In the genomic region with DNA sequence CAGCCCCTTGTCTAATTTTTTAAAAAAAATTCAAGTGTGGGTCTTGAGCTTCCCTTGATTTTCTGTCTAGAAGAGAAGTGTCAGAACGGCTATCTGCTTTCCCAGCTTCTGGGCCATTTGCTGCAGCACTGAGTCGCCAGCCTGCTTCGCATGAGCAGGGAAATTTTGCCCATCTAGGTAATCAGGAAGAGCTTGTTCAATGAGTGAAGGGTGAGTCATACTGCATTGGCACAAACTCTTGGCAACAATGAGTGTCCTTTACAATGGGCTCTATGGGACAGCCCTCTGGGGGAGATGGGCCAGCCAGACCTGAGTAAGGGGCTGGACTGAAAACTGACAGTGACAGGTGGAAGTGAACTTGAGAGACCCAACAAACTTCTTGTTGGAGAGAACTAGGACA, we compare ENCODE assay signal across 12 cellular contexts. TPM values are rescaled to one million over a fixed set of nuclear protein-coding genes. Genes with fewer than 3 reads are reported as not detected.
DNase-seq lines count a peak whose midpoint lies in the region; ATAC-seq and TF ChIP-seq lines count a peak whose summit lies in the region.
"Had no signal": no experiment of that assay in that cellular context is flagged by ENCODE, and none has a peak within 500 bp of the region (broad histone marks: within the 10 kb centered on the region; RNA-seq: fewer than 3 reads in every experiment).

No MANE protein-coding gene starts in this region.

- peak; percentile 14 for ATAC-seq in activated CD4-positive, alpha-beta T cell treated with anti-CD3 and anti-CD28 coated beads for 36 hours
- ATAC-seq in T-cell (replicated peaks in 1 of 4) (no peak), omental fat pad (ENCODE audit: low FRiP score) (no peak), HG03039 (IDR thresholded peaks at IDR 0.05; ENCODE audit: unreplicated experiment) (no peak), GM21619 (IDR thresholded peaks at IDR 0.05; ENCODE audit: unreplicated experiment) (no peak)

- H3K27ac Mint-ChIP-seq in activated CD4-positive, alpha-beta T cell treated with anti-CD3 and anti-CD28 coated beads for 36 hours: peak overlapping the region; percentile 85
- H3K27ac Mint-ChIP-seq in T-cell: peak overlapping the region; percentile 81 to 90

- peak overlapping the region; percentile 9 for H3K4me3 Mint-ChIP-seq in activated CD4-positive, alpha-beta T cell treated with anti-CD3 and anti-CD28 coated beads for 36 hours
- peak overlapping the region in 1 of 3 donors; percentile 69 for H3K4me3 Mint-ChIP-seq in T-cell

- POLR2A ChIA-PET in activated CD4-positive, alpha-beta T cell treated with anti-CD3 and anti-CD28 coated beads for 36 hours (lab: Charles Lee): interaction anchor here (0.7 to 1.4 kb wide), 2 partner anchors 9 to 18 kb away, joined by 4 to 6 read pairs; no protein-coding TSS in a partner anchor
- POLR2A ChIA-PET in T-cell (lab: Charles Lee): interaction anchor here (0.6 to 0.9 kb wide), 2 partner anchors 17 to 38 kb away, joined by 3 read pairs; no protein-coding TSS in a partner anchor

- peaks cover 79% of the 10 kb centered on the region for H3K4me1 Mint-ChIP-seq in activated CD4-positive, alpha-beta T cell treated with anti-CD3 and anti-CD28 coated beads for 36 hours
- peaks cover 75 to 81% (median 76%) of the 10 kb centered on the region in 3 donors for H3K4me1 Mint-ChIP-seq in T-cell

- TF ChIP-seq CTCF in omental fat pad (IDR thresholded peaks at IDR 0.05): no peak

- DNase-seq in activated CD4-positive, alpha-beta T cell treated with anti-CD3 and anti-CD28 coated beads for 36 hours: peak; percentile 55
- DNase-seq in activated CD4-positive, alpha-beta T cell treated with anti-CD3 and anti-CD28 coated beads for 1 hour: no peak
- no peak for DNase-seq in T-cell
- DNase-seq in dermis microvascular lymphatic vessel endothelial cell (ENCODE audit: low read depth in 2 of 2): peak; percentile 78 to 82
- peak; percentile 78 for DNase-seq in renal cortical epithelial cell (ENCODE audit: low read depth)
- no peak for DNase-seq in omental fat pad (ENCODE audit: low spot score)
- DNase-seq: activated CD4-positive, CD25-positive, alpha-beta regulatory T cell treated with anti-CD3 and anti-CD28 coated beads, Interleukin-2, amount 50 U/mL, for 72 hours; cortex of kidney; NCI-H1105 treated with DMSO at 0.1 percent for 48 hours; upper lobe of left lung had no signal

- H3K9me3 Mint-ChIP-seq in activated CD4-positive, alpha-beta T cell treated with anti-CD3 and anti-CD28 coated beads for 36 hours (ENCODE audit: low read depth): no peaks in the 10 kb centered on the region
- no peaks in the 10 kb centered on the region for H3K9me3 Mint-ChIP-seq in T-cell

- no peaks in the 10 kb centered on the region for H3K27me3 Mint-ChIP-seq in activated CD4-positive, alpha-beta T cell treated with anti-CD3 and anti-CD28 coated beads for 36 hours
- H3K27me3 Mint-ChIP-seq in T-cell: no peaks in the 10 kb centered on the region

- intact Hi-C loops in activated CD4-positive, alpha-beta T cell treated with anti-CD3 and anti-CD28 coated beads for 36 hours (cut with DNase I, micrococcal nuclease): loop anchor here (1.0 to 5.0 kb wide), 4 partner anchors 9 to 1767 kb away; a partner anchor contains a TSS

- peaks cover 37% of the 10 kb centered on the region for H3K36me3 Mint-ChIP-seq in activated CD4-positive, alpha-beta T cell treated with anti-CD3 and anti-CD28 coated beads for 36 hours (ENCODE audit: low read depth)
- peaks cover 9% of the 10 kb centered on the region for H3K36me3 Mint-ChIP-seq in T-cell

- CTCF ChIA-PET in activated CD4-positive, alpha-beta T cell treated with anti-CD3 and anti-CD28 coated beads for 36 hours (lab: Charles Lee): interaction anchor here (0.8 to 5.6 kb wide), 11 partner anchors 9 to 143 kb away, joined by 3 to 47 read pairs (median 3); a partner anchor contains a TSS
- CTCF ChIA-PET in T-cell (lab: Charles Lee): interaction anchor here (0.5 to 1.6 kb wide), 4 partner anchors 18 to 1859 kb away, joined by 4 to 6 read pairs (median 4); no protein-coding TSS in a partner anchor

RNA-seq across cellular contexts. Expression of a gene that starts 2.4 kb away (rescaled TPM):
- 10 to 100 TPM; 38.6 to 42.7 TPM for total RNA-seq in activated CD4-positive, alpha-beta T cell treated with anti-CD3 and anti-CD28 coated beads for 36 hours
- total RNA-seq in T-cell (10 to 100 TPM; 46.3 to 93.1 (median 79.9) TPM), dermis microvascular lymphatic vessel endothelial cell (10.5 and 12.3 TPM in 2 replicates), renal cortical epithelial cell (1.8 and 2.6 TPM in 2 replicates), omental fat pad (10 to 100 TPM; 12.6 to 39.9 (median 16.3) TPM)

RNA-seq across cellular contexts. Expression of a gene that starts 37.3 kb away (rescaled TPM):
- 10 to 100 TPM in 1 of 2 experiments, 1 to 10 TPM in 1; 8.1 to 10.2 TPM for total RNA-seq in activated CD4-positive, alpha-beta T cell treated with anti-CD3 and anti-CD28 coated beads for 36 hours
- total RNA-seq in T-cell: 10 to 100 TPM in 1 of 5 donors, 1 to 10 TPM in 4; 3.2 to 10.7 (median 7.2) TPM
- total RNA-seq in dermis microvascular lymphatic vessel endothelial cell: 0.25 and 0.39 TPM in 2 replicates
- 0.20 and 12.0 TPM in 2 replicates for total RNA-seq in renal cortical epithelial cell
- 10 to 100 TPM in 1 of 4 donors, 1 to 10 TPM in 2, under 1 TPM in 1; 0.56 to 25.1 (median 3.9) TPM for total RNA-seq in omental fat pad

RNA-seq across cellular contexts. Expression of a gene that starts 49.1 kb away (rescaled TPM):
- total RNA-seq in activated CD4-positive, alpha-beta T cell treated with anti-CD3 and anti-CD28 coated beads for 36 hours: 1 to 10 TPM; 6.2 to 8.7 TPM
- total RNA-seq in T-cell: 10 to 100 TPM in 1 of 5 donors, 1 to 10 TPM in 4; 6.5 to 15.2 (median 9.1) TPM
- 0.64 and 0.89 TPM in 2 replicates for total RNA-seq in dermis microvascular lymphatic vessel endothelial cell
- 0.55 and 9.0 TPM in 2 replicates for total RNA-seq in renal cortical epithelial cell
- 10 to 100 TPM in 1 of 4 donors, 1 to 10 TPM in 3; 2.9 to 31.1 (median 5.9) TPM for total RNA-seq in omental fat pad

Comparison
In these comparisons a context has a peak if more than half of its experiments do, and no peak if none do; other contexts are left out.
1. DNase-seq: peak in activated CD4-positive, alpha-beta T cell treated with anti-CD3 and anti-CD28 coated beads for 36 hours (single experiment), dermis microvascular lymphatic vessel endothelial cell (2 of 2) and renal cortical epithelial cell (single experiment); none in activated CD4-positive, alpha-beta T cell treated with anti-CD3 and anti-CD28 coated beads for 1 hour (single experiment), T-cell (0 of 34) and omental fat pad (single experiment).